ENCODE assay signal across 26 cellular contexts in genomic region chr3:182240474-182240873, GRCh38.
"Had no signal": no experiment of that assay in that cellular context is flagged by ENCODE, and none has a peak within 500 bp of the region (broad histone marks: within the 10 kb centered on the region; RNA-seq: fewer than 3 reads in every experiment).

No MANE protein-coding gene starts in this region.

- H3K4me1 ChIP-seq: foreskin keratinocyte, tibial artery had no signal

- H3K9me3 ChIP-seq: esophagus muscularis mucosa, heart right ventricle, neutrophil, tibial artery had no signal

- H3K4me3 ChIP-seq: esophagus muscularis mucosa, heart right ventricle, skin epidermis, tibial artery had no signal

- H3K9me3 Mint-ChIP-seq: memory B cell; stimulated activated naive CD8-positive, alpha-beta T cell treated with anti-CD3 and anti-CD28 coated beads, Interleukin-15, Interleukin-2, amounts not matched to agents 100 ng/mL and 50 ng/mL, for 24 hours; T-helper 2 cell treated with Interferon-gamma antibody and Interleukin-4, amounts not matched to agents 5 μg/mL and 100 μg/mL, for 36 hours had no signal

- H3K4me3 Mint-ChIP-seq: activated CD4-positive, alpha-beta T cell treated with anti-CD3 and anti-CD28 coated beads for 36 hours; activated CD8-positive, alpha-beta memory T cell treated with anti-CD3 and anti-CD28 coated beads, Interleukin-2, amount 10 ng/mL, durations not matched to agents 7 days and 5 days; activated CD8-positive, alpha-beta T cell treated with anti-CD3 and anti-CD28 coated beads, Interleukin-2, amount 10 ng/mL, durations not matched to agents 7 days and 5 days; activated naive CD8-positive, alpha-beta T cell; dendritic cell treated with granulocyte-macrophage colony-stimulating factor and Interleukin-4, amounts not matched to agents 40 ng/mL and 50 ng/mL, for 4 days; memory B cell; natural killer cell; stimulated activated effector memory CD8-positive, alpha-beta T cell treated with anti-CD3 and anti-CD28 coated beads, Interleukin-12 subunit alpha, Interleukin-12 subunit beta, amount 100 ng/mL, for 72 hours; stimulated activated naive CD8-positive, alpha-beta T cell treated with anti-CD3 and anti-CD28 coated beads, Interleukin-15, Interleukin-2, amounts not matched to agents 100 ng/mL and 50 ng/mL, for 24 hours; T-helper 2 cell treated with Interferon-gamma antibody and Interleukin-4, amounts not matched to agents 5 μg/mL and 100 μg/mL, for 36 hours had no signal

- DNase-seq: activated CD4-positive, alpha-beta T cell treated with anti-CD3 and anti-CD28 coated beads for 36 hours; activated CD4-positive, CD25-positive, alpha-beta regulatory T cell; activated CD8-positive, alpha-beta memory T cell treated with anti-CD3 and anti-CD28 coated beads, Interleukin-2, amount 10 ng/mL, durations not matched to agents 7 days and 5 days; activated CD8-positive, alpha-beta T cell treated with anti-CD3 and anti-CD28 coated beads, Interleukin-2, amount 10 ng/mL, durations not matched to agents 7 days and 5 days; activated effector memory CD4-positive, alpha-beta T cell treated with Interleukin-2 at 50 U/mL for 16 hours; activated naive CD4-positive, alpha-beta T cell treated with Interleukin-2 at 50 U/mL for 16 hours; aorta; brain microvascular endothelial cell; effector CD4-positive, alpha-beta T cell; foreskin keratinocyte; heart right ventricle; left ventricle myocardium superior; natural killer cell; stimulated activated CD4-positive, alpha-beta T cell treated with anti-CD3 and anti-CD28 coated beads, Interleukin-4, amount 100 ng/mL, for 24 hours; T-helper 1 cell; tibial artery had no signal

- H3K4me1 Mint-ChIP-seq: activated CD4-positive, alpha-beta T cell treated with anti-CD3 and anti-CD28 coated beads for 36 hours; activated CD8-positive, alpha-beta memory T cell treated with anti-CD3 and anti-CD28 coated beads, Interleukin-2, amount 10 ng/mL, durations not matched to agents 7 days and 5 days; memory B cell; natural killer cell; stimulated activated effector memory CD8-positive, alpha-beta T cell treated with anti-CD3 and anti-CD28 coated beads, Interleukin-12 subunit alpha, Interleukin-12 subunit beta, amount 100 ng/mL, for 72 hours had no signal

- ATAC-seq: activated CD4-positive, alpha-beta T cell treated with anti-CD3 and anti-CD28 coated beads for 36 hours; activated CD8-positive, alpha-beta memory T cell treated with anti-CD3 and anti-CD28 coated beads, Interleukin-2, amount 10 ng/mL, durations not matched to agents 7 days and 5 days; activated CD8-positive, alpha-beta T cell treated with anti-CD3 and anti-CD28 coated beads, Interleukin-2, amount 10 ng/mL, durations not matched to agents 7 days and 5 days; foreskin keratinocyte; heart right ventricle; left ventricle myocardium superior; natural killer cell; sciatic nerve; stimulated activated effector memory CD8-positive, alpha-beta T cell treated with anti-CD3 and anti-CD28 coated beads, Interleukin-12 subunit alpha, Interleukin-12 subunit beta, amount 100 ng/mL, for 72 hours had no signal

- H3K36me3 ChIP-seq: brain microvascular endothelial cell, esophagus muscularis mucosa, heart right ventricle, neutrophil, tibial artery had no signal

- H3K27ac Mint-ChIP-seq: activated CD4-positive, alpha-beta T cell treated with anti-CD3 and anti-CD28 coated beads for 36 hours; activated CD8-positive, alpha-beta memory T cell treated with anti-CD3 and anti-CD28 coated beads, Interleukin-2, amount 10 ng/mL, durations not matched to agents 7 days and 5 days; activated CD8-positive, alpha-beta T cell treated with anti-CD3 and anti-CD28 coated beads, Interleukin-2, amount 10 ng/mL, durations not matched to agents 7 days and 5 days; activated naive CD8-positive, alpha-beta T cell; dendritic cell treated with granulocyte-macrophage colony-stimulating factor and Interleukin-4, amounts not matched to agents 40 ng/mL and 50 ng/mL, for 4 days; memory B cell; natural killer cell; stimulated activated effector memory CD8-positive, alpha-beta T cell treated with anti-CD3 and anti-CD28 coated beads, Interleukin-12 subunit alpha, Interleukin-12 subunit beta, amount 100 ng/mL, for 72 hours; stimulated activated naive CD8-positive, alpha-beta T cell treated with anti-CD3 and anti-CD28 coated beads, Interleukin-15, Interleukin-2, amounts not matched to agents 100 ng/mL and 50 ng/mL, for 24 hours; T-helper 2 cell treated with Interferon-gamma antibody and Interleukin-4, amounts not matched to agents 5 μg/mL and 100 μg/mL, for 36 hours had no signal

- H3K27me3 ChIP-seq: brain microvascular endothelial cell, esophagus muscularis mucosa, foreskin keratinocyte, heart right ventricle, tibial artery had no signal

- H3K36me3 Mint-ChIP-seq: activated CD8-positive, alpha-beta memory T cell treated with anti-CD3 and anti-CD28 coated beads, Interleukin-2, amount 10 ng/mL, durations not matched to agents 7 days and 5 days; activated naive CD8-positive, alpha-beta T cell; memory B cell; natural killer cell; stimulated activated effector memory CD8-positive, alpha-beta T cell treated with anti-CD3 and anti-CD28 coated beads, Interleukin-12 subunit alpha, Interleukin-12 subunit beta, amount 100 ng/mL, for 72 hours had no signal

- H3K27me3 Mint-ChIP-seq: activated CD4-positive, alpha-beta T cell treated with anti-CD3 and anti-CD28 coated beads for 36 hours; activated CD8-positive, alpha-beta memory T cell treated with anti-CD3 and anti-CD28 coated beads, Interleukin-2, amount 10 ng/mL, durations not matched to agents 7 days and 5 days; activated naive CD8-positive, alpha-beta T cell; dendritic cell treated with granulocyte-macrophage colony-stimulating factor and Interleukin-4, amounts not matched to agents 40 ng/mL and 50 ng/mL, for 4 days had no signal

- H3K27ac ChIP-seq: brain microvascular endothelial cell, foreskin keratinocyte, neutrophil, skin epidermis, tibial artery had no signal
